ENCODE assay signal across 8 cellular contexts in the genomic region with DNA sequence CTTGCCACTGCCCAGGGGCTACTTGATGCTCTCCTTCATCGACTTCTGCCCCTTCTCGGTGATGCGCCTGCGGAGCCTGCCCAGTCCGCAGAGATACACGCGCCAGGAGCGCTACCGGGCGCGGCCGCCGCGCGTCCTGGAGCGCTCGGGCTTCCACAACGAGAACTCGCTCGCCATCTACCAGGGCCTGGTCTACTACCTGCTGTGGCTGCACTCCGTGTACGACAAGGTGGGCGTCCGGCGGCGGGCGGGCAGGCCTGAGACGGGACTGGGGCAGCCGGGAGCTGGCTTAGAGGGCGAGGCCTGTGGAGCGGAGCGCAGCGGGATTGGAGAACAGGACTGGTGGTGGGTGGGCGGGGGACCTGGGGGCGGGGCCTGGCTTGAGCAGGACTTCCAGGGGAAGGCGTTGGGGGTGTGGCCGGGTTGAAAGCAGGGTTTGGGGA. TPM values are rescaled to one million over a fixed set of nuclear protein-coding genes. Genes with fewer than 3 reads are reported as not detected.
A peak's percentile ranks its signal among the peaks of the same experiment; 100 is the strongest.
DNase-seq lines count a peak whose midpoint lies in the region; ATAC-seq, FAIRE-seq and TF ChIP-seq lines count a peak whose summit lies in the region.

No MANE protein-coding gene starts in this region.

- no peak overlapping the region for H4K5ac ChIP-seq in H1 (ENCODE audit: insufficient read length, low read depth, low read length)

- TF ChIP-seq POLR2A in H1 (IDR thresholded peaks at IDR 0.05; ENCODE audit: control extremely low read depth in 1 of 2, low read depth in 2 of 2, low read length in 2 of 2): no peak; a peak in 1 of 3 replicates

- H3K9ac ChIP-seq in H1 (replicated peaks in 1 of 4; ENCODE audit: extremely low read depth in 1 of 4, low read depth in 3 of 4, low read length in 3 of 4): peak overlapping the region in 1 of 4 experiments; percentile 25; a peak in 2 of 7 replicates
- no peak overlapping the region for H3K9ac ChIP-seq in mesenchymal stem cell (ENCODE audit: low read length)

- peaks cover 0 to 5% (median 2%) of the 10 kb centered on the region in 4 experiments; a peak in 3 of 7 replicates for H3K4me1 ChIP-seq in H1 (replicated peaks in 1 of 4; ENCODE audit: control insufficient read depth in 3 of 4, insufficient read depth in 4 of 4, low read length in 3 of 4)
- peaks cover 13% of the 10 kb centered on the region for H3K4me1 ChIP-seq in mesenchymal stem cell (ENCODE audit: control insufficient read depth, insufficient read depth, low read depth, low read length)

- H3K18ac ChIP-seq in H1 (ENCODE audit: extremely low read depth, low read length) (peak overlapping the region; percentile 19; the same call in 1 of the 2 replicates), mesenchymal stem cell (ENCODE audit: low read depth in 1 of 2, low read length in 2 of 2) (no peak overlapping the region)

- POLR2A ChIA-PET in H1 (lab: Charles Lee; ENCODE audit: partially characterized antibody): interaction anchor here (0.7 to 2.8 kb wide), 7 partner anchors 10 to 57 kb away, joined by 3 to 9 read pairs (median 3); partner anchors contain the start of genes C19orf33 and PSMD8

- no peak overlapping the region for H3K23ac ChIP-seq in H1 (ENCODE audit: insufficient read length)
- H3K23ac ChIP-seq in mesenchymal stem cell (ENCODE audit: low read length in 2 of 2): no peak overlapping the region

- peaks cover 0 to 2% of the 10 kb centered on the region in 2 experiments for H4K20me1 ChIP-seq in H1 (replicated peaks in 1 of 2; ENCODE audit: control insufficient read depth in 1 of 2, insufficient read depth in 2 of 2, low read length in 2 of 2)

- peak overlapping the region; percentile 71 to 76 for H3K4me2 ChIP-seq in H1 (ENCODE audit: insufficient read depth in 1 of 2, low read depth in 2 of 2, low read length in 2 of 2)
- peak overlapping the region; percentile 100 for H3K4me2 ChIP-seq in mesenchymal stem cell (ENCODE audit: low read length, poor library complexity, severe bottlenecking)

- 2% methylated on average over 29 of the region's 37 CpGs; no CpG with 5 or more reads in 1 of the 2 experiments for WGBS in H1 (ENCODE audit: extremely low coverage in 1 of 2, insufficient coverage in 1 of 2, insufficient read length in 1 of 2, insufficient replicate concordance in 2 of 2, low coverage in 1 of 2, low lambda C conversion rate in 2 of 2, missing lambda C conversion rate in 1 of 2), 2 experiments
- WGBS in mesenchymal stem cell: under 1% methylated on average over 35 of the region's 37 CpGs

- FAIRE-seq in H1 (lab: Jason Lieb, UNC): no peak

- H4K8ac ChIP-seq in H1 (ENCODE audit: extremely low read depth, insufficient read depth, low read length) (peak overlapping the region; percentile 85), mesenchymal stem cell (ENCODE audit: low read length) (no peak overlapping the region)

- DNase-seq in DMS153 (lab: John Stamatoyannopoulos, UW): peak; percentile 75
- DNase-seq in NCI-H774 (lab: John Stamatoyannopoulos, UW): peak; percentile 58
- peak; percentile 86 for DNase-seq in activated CD8-positive, alpha-beta memory T cell treated with anti-CD3 and anti-CD28 coated beads for 24 hours
- peak; percentile 78 to 91 for DNase-seq in H1 (ENCODE audit: low read depth in 1 of 2, low spot score in 2 of 2)
- peak; percentile 83 for DNase-seq in mesenchymal stem cell
- DNase-seq in stimulated activated CD8-positive, alpha-beta memory T cell treated with anti-CD3 and anti-CD28 coated beads, Interleukin-12 subunit alpha, Interleukin-12 subunit beta, amount 100 ng/mL, for 1 hour (ENCODE audit: low read depth): peak; percentile 30

- H3K27ac ChIP-seq in H1 (ENCODE audit: low read depth, low read length) (no peak overlapping the region), mesenchymal stem cell (ENCODE audit: low read length, poor library complexity, severe bottlenecking) (no peak overlapping the region)

- CTCF ChIA-PET in H1 (lab: Charles Lee; ENCODE audit: partially characterized antibody): interaction anchor here (0.6 to 2.8 kb wide), 7 partner anchors 10 to 219 kb away, joined by 3 to 14 read pairs (median 4); partner anchors contain the start of genes C19orf33 and PSMD8

- H4K91ac ChIP-seq in H1 (replicated peaks; ENCODE audit: insufficient read length, low read length) (no peak overlapping the region), mesenchymal stem cell (ENCODE audit: low read length) (no peak overlapping the region)

- ATAC-seq in HG02885 (IDR thresholded peaks at IDR 0.05; ENCODE audit: poor library complexity, unreplicated experiment): peak; percentile 54
- ATAC-seq in HG03039 (IDR thresholded peaks at IDR 0.05; ENCODE audit: unreplicated experiment): no peak

- H3K79me1 ChIP-seq in H1 (ENCODE audit: low read depth, low read length) (no peaks in the 10 kb centered on the region), mesenchymal stem cell (replicated peaks; ENCODE audit: low read length, poor library complexity, severe bottlenecking) (no peaks in the 10 kb centered on the region)

- H3K27me3 ChIP-seq in H1 (replicated peaks in 1 of 4; ENCODE audit: control insufficient read depth in 3 of 4, extremely low read depth in 1 of 4, insufficient read depth in 3 of 4, low read length in 3 of 4) (peaks cover 4 to 25% (median 19%) of the 10 kb centered on the region in 4 experiments), mesenchymal stem cell (ENCODE audit: control insufficient read depth in 1 of 2, insufficient read depth in 1 of 2, low read length in 2 of 2) (peaks cover 38 to 60% of the 10 kb centered on the region in 2 experiments)

- H2BK5ac ChIP-seq in H1 (ENCODE audit: low read depth, low read length) (0 out of 2 replicates have a peak overlapping the region, but pooled peaks have one; percentile 89), mesenchymal stem cell (ENCODE audit: low read depth, low read length, poor library complexity, severe bottlenecking) (no peak overlapping the region)

- H3K4me3 ChIP-seq in H1 (ENCODE audit: extremely low read depth in 1 of 4, insufficient read depth in 2 of 4, low read depth in 3 of 4, low read length in 4 of 4) (peak overlapping the region; percentile 57 to 70 (median 62)), mesenchymal stem cell (ENCODE audit: insufficient read depth in 1 of 2, low read depth in 1 of 2, low read length in 2 of 2) (peak overlapping the region; percentile 73 to 77)

- H3K4ac ChIP-seq in H1 (replicated peaks; ENCODE audit: insufficient read length, low read depth, low read length) (no peak overlapping the region), mesenchymal stem cell (ENCODE audit: low read depth in 1 of 2, low read length in 2 of 2) (no peak overlapping the region)

- TF ChIP-seq EP300 in H1 (IDR thresholded peaks at IDR 0.05; ENCODE audit: borderline replicate concordance in 1 of 2, low read depth in 2 of 2, low read length in 2 of 2): no peak

- H2BK120ac ChIP-seq in H1 (replicated peaks; ENCODE audit: low read depth, low read length): no peak overlapping the region
- H2BK120ac ChIP-seq in mesenchymal stem cell (ENCODE audit: low read depth, low read length): no peak overlapping the region

- no peak overlapping the region for H2AK5ac ChIP-seq in H1 (ENCODE audit: low read depth, low read length)
- H2AK5ac ChIP-seq in mesenchymal stem cell (ENCODE audit: low read length, severe bottlenecking): no peak overlapping the region

- H2BK12ac ChIP-seq in H1 (ENCODE audit: low read depth, low read length) (no peak overlapping the region), mesenchymal stem cell (ENCODE audit: low read length in 2 of 2) (no peak overlapping the region)

- H3K36me3 ChIP-seq in H1 (ENCODE audit: control insufficient read depth in 2 of 4, insufficient read depth in 4 of 4, low read length in 3 of 4) (no peaks in the 10 kb centered on the region), mesenchymal stem cell (ENCODE audit: control insufficient read depth in 1 of 2, insufficient read depth in 2 of 2, low read depth in 1 of 2, low read length in 2 of 2) (no peaks in the 10 kb centered on the region)

- no peak for TF ChIP-seq CTCF in H1 (IDR thresholded peaks at IDR 0.05; ENCODE audit: control extremely low read depth in 1 of 3, insufficient read depth in 1 of 3, low read depth in 1 of 3, low read length in 3 of 3)

- H2AFZ ChIP-seq in H1 (ENCODE audit: low read length): no peak overlapping the region; the same call in 1 of the 2 replicates
- H2AFZ ChIP-seq in mesenchymal stem cell (ENCODE audit: low read depth, low read length): peak overlapping the region; percentile 75

- peak in 1 of 2 experiments; percentile 13; a peak in 1 of 4 replicates for TF ChIP-seq RAD21 in H1 (IDR thresholded peaks at IDR 0.05 in 1 of 2, conservative IDR thresholded peaks at IDR 0.05 in 1 of 2; ENCODE audit: low read depth in 2 of 2, low read length in 2 of 2)

- H3K23me2 ChIP-seq in H1 (ENCODE audit: low read depth, low read length): peaks cover 8% of the 10 kb centered on the region; the same call in 1 of the 2 replicates

- H3K79me2 ChIP-seq in H1 (ENCODE audit: control insufficient read depth in 1 of 2, insufficient read depth in 2 of 2, low read length in 2 of 2): no peaks in the 10 kb centered on the region

- H2BK15ac ChIP-seq in H1 (ENCODE audit: low read length) (no peak overlapping the region), mesenchymal stem cell (ENCODE audit: low read depth, poor library complexity, severe bottlenecking) (no peak overlapping the region)

- peak overlapping the region; percentile 46 for H3K56ac ChIP-seq in H1 (replicated peaks; ENCODE audit: insufficient read length, low read depth, low read length)

- no peak overlapping the region for H3K14ac ChIP-seq in H1 (ENCODE audit: insufficient read length)
- H3K14ac ChIP-seq in mesenchymal stem cell (ENCODE audit: low read length in 2 of 2): peak overlapping the region in 1 of 2 experiments; percentile 26

- H3K9me3 ChIP-seq in H1 (ENCODE audit: insufficient read depth in 2 of 2, low read depth in 1 of 2, low read length in 1 of 2) (peaks cover 3 to 9% of the 10 kb centered on the region in 2 experiments; a peak in 2 of 4 replicates), mesenchymal stem cell (ENCODE audit: control insufficient read depth, low read length) (no peaks in the 10 kb centered on the region)

- H2BK20ac ChIP-seq in H1 (ENCODE audit: low read length): no peak overlapping the region

RNA-seq across cellular contexts. Expression of gene PSMD8, which starts 12.7 kb away (rescaled TPM):
- total RNA-seq in H1 (2021; fragmentation: NEBNext Ultra II Directional; extraction: Animal tissue kit (Norgen Biotek cat#: 25700)): 170 and 183 TPM in 2 replicates
- polyA plus RNA-seq in H1 (2011; rRNA removed): 410 and 486 TPM in 2 replicates
- 380 TPM for polyA plus RNA-seq in H1 (2011; cell fraction: cytosol; rRNA removed)
- polyA plus RNA-seq in H1 (2011; cell fraction: nucleus; rRNA removed): 266 TPM
- 152 to 242 TPM (median 222 TPM) in 4 replicates for polyA plus RNA-seq in H1 (2012, experiment 1 of 2)
- polyA plus RNA-seq in H1 (2012, experiment 2 of 2): 239 TPM
- polyA plus RNA-seq in H1 (2013, experiment 1 of 2): 138 TPM
- polyA plus RNA-seq in H1 (2013, experiment 2 of 2): 143 TPM
- polyA minus RNA-seq in H1 (2011; rRNA and poly(A)+ RNA removed): 235 and 279 TPM in 2 replicates
- 103 TPM for polyA minus RNA-seq in H1 (2011; cell fraction: cytosol; rRNA and poly(A)+ RNA removed)
- polyA minus RNA-seq in H1 (2011; cell fraction: nucleus; rRNA and poly(A)+ RNA removed): 69.3 TPM
- 237 TPM for polyA plus RNA-seq in mesenchymal stem cell (2013, experiment 1 of 2)
- 242 TPM for polyA plus RNA-seq in mesenchymal stem cell (2013, experiment 2 of 2)

RNA-seq across cellular contexts. Expression of gene CATSPERG, which starts 26.0 kb away (rescaled TPM):
- total RNA-seq in H1 (2021; fragmentation: NEBNext Ultra II Directional; extraction: Animal tissue kit (Norgen Biotek cat#: 25700)): 2.8 and 3.1 TPM in 2 replicates
- 1.4 and 2.6 TPM in 2 replicates for polyA plus RNA-seq in H1 (2011; rRNA removed)
- polyA plus RNA-seq in H1 (2011; cell fraction: cytosol; rRNA removed): 1.9 TPM
- polyA plus RNA-seq in H1 (2011; cell fraction: nucleus; rRNA removed): 5.8 TPM
- polyA plus RNA-seq in H1 (2012, experiment 1 of 2): 0.83 to 2.1 TPM (median 1.4 TPM) in 4 replicates
- polyA plus RNA-seq in H1 (2012, experiment 2 of 2): 0.98 TPM
- 0.79 TPM for polyA plus RNA-seq in H1 (2013, experiment 1 of 2)
- polyA plus RNA-seq in H1 (2013, experiment 2 of 2): 0.68 TPM
- 3.8 and 4.3 TPM in 2 replicates for polyA minus RNA-seq in H1 (2011; rRNA and poly(A)+ RNA removed)
- polyA minus RNA-seq in H1 (2011; cell fraction: cytosol; rRNA and poly(A)+ RNA removed): 1.5 TPM
- 8.6 TPM for polyA minus RNA-seq in H1 (2011; cell fraction: nucleus; rRNA and poly(A)+ RNA removed)
- 0.14 TPM for polyA plus RNA-seq in mesenchymal stem cell (2013, experiment 1 of 2)
- polyA plus RNA-seq in mesenchymal stem cell (2013, experiment 2 of 2): 0.18 TPM

RNA-seq across cellular contexts. Expression of gene GGN, which starts 26.2 kb away (rescaled TPM):
- 1.2 and 2.7 TPM in 2 replicates for total RNA-seq in H1 (2021; fragmentation: NEBNext Ultra II Directional; extraction: Animal tissue kit (Norgen Biotek cat#: 25700))
- 0.47 and 0.69 TPM in 2 replicates for polyA plus RNA-seq in H1 (2011; rRNA removed)
- polyA plus RNA-seq in H1 (2011; cell fraction: cytosol; rRNA removed): 0.44 TPM
- 1.5 TPM for polyA plus RNA-seq in H1 (2011; cell fraction: nucleus; rRNA removed)
- polyA plus RNA-seq in H1 (2012, experiment 1 of 2): 0.79 to 1.6 TPM (median 1.0 TPM) in 4 replicates
- polyA plus RNA-seq in H1 (2012, experiment 2 of 2): 0.25 TPM
- polyA plus RNA-seq in H1 (2013, experiment 1 of 2): 1.4 TPM
- 0.77 TPM for polyA plus RNA-seq in H1 (2013, experiment 2 of 2)
- 0.06 TPM in 1 of 2 replicates, not detected in the other for polyA minus RNA-seq in H1 (2011; rRNA and poly(A)+ RNA removed)
- polyA minus RNA-seq in H1 (2011; cell fraction: cytosol; rRNA and poly(A)+ RNA removed): not detected
- 1.00 TPM for polyA minus RNA-seq in H1 (2011; cell fraction: nucleus; rRNA and poly(A)+ RNA removed)
- polyA plus RNA-seq in mesenchymal stem cell (2013, experiment 1 of 2): 1.7 TPM
- polyA plus RNA-seq in mesenchymal stem cell (2013, experiment 2 of 2): 1.5 TPM

RNA-seq across cellular contexts. Expression of gene SPRED3, which starts 26.8 kb away (rescaled TPM):
- 7.1 and 8.1 TPM in 2 replicates for total RNA-seq in H1 (2021; fragmentation: NEBNext Ultra II Directional; extraction: Animal tissue kit (Norgen Biotek cat#: 25700))
- polyA plus RNA-seq in H1 (2011; rRNA removed): 10.3 and 13.5 TPM in 2 replicates
- 9.5 TPM for polyA plus RNA-seq in H1 (2011; cell fraction: cytosol; rRNA removed)
- polyA plus RNA-seq in H1 (2011; cell fraction: nucleus; rRNA removed): 28.3 TPM
- polyA plus RNA-seq in H1 (2012, experiment 1 of 2): 8.0 to 11.4 TPM (median 9.0 TPM) in 4 replicates
- 4.8 TPM for polyA plus RNA-seq in H1 (2012, experiment 2 of 2)
- 6.6 TPM for polyA plus RNA-seq in H1 (2013, experiment 1 of 2)
- 6.1 TPM for polyA plus RNA-seq in H1 (2013, experiment 2 of 2)
- 3.8 and 5.4 TPM in 2 replicates for polyA minus RNA-seq in H1 (2011; rRNA and poly(A)+ RNA removed)
- 3.0 TPM for polyA minus RNA-seq in H1 (2011; cell fraction: cytosol; rRNA and poly(A)+ RNA removed)
- polyA minus RNA-seq in H1 (2011; cell fraction: nucleus; rRNA and poly(A)+ RNA removed): 16.1 TPM
- polyA plus RNA-seq in mesenchymal stem cell (2013, experiment 1 of 2): 12.8 TPM
- polyA plus RNA-seq in mesenchymal stem cell (2013, experiment 2 of 2): 11.8 TPM

RNA-seq across cellular contexts. Expression of gene FAM98C, which starts 41.2 kb away (rescaled TPM):
- total RNA-seq in H1 (2021; fragmentation: NEBNext Ultra II Directional; extraction: Animal tissue kit (Norgen Biotek cat#: 25700)): 4.6 and 6.1 TPM in 2 replicates
- polyA plus RNA-seq in H1 (2011; rRNA removed): 9.4 and 12.3 TPM in 2 replicates
- polyA plus RNA-seq in H1 (2011; cell fraction: cytosol; rRNA removed): 12.2 TPM
- 24.9 TPM for polyA plus RNA-seq in H1 (2011; cell fraction: nucleus; rRNA removed)
- polyA plus RNA-seq in H1 (2012, experiment 1 of 2): 5.2 to 9.0 TPM (median 6.8 TPM) in 4 replicates
- 20.7 TPM for polyA plus RNA-seq in H1 (2012, experiment 2 of 2)
- polyA plus RNA-seq in H1 (2013, experiment 1 of 2): 3.9 TPM
- polyA plus RNA-seq in H1 (2013, experiment 2 of 2): 4.0 TPM
- polyA minus RNA-seq in H1 (2011; rRNA and poly(A)+ RNA removed): 1.7 TPM in 2 replicates
- polyA minus RNA-seq in H1 (2011; cell fraction: cytosol; rRNA and poly(A)+ RNA removed): 3.9 TPM
- 6.6 TPM for polyA minus RNA-seq in H1 (2011; cell fraction: nucleus; rRNA and poly(A)+ RNA removed)
- polyA plus RNA-seq in mesenchymal stem cell (2013, experiment 1 of 2): 9.3 TPM
- polyA plus RNA-seq in mesenchymal stem cell (2013, experiment 2 of 2): 9.1 TPM

Comparison
In these comparisons a context has a peak if more than half of its experiments do, and no peak if none do; other contexts are left out.
1. DNase-seq: peak in every context shown above with its lines; median percentile 86 in activated CD8-positive, alpha-beta memory T cell treated with anti-CD3 and anti-CD28 coated beads for 24 hours; 84 in H1; 83 in mesenchymal stem cell; 75 in DMS153; 58 in NCI-H774; 30 in stimulated activated CD8-positive, alpha-beta memory T cell treated with anti-CD3 and anti-CD28 coated beads, Interleukin-12 subunit alpha, Interleukin-12 subunit beta, amount 100 ng/mL, for 1 hour.